In the genomic region with DNA sequence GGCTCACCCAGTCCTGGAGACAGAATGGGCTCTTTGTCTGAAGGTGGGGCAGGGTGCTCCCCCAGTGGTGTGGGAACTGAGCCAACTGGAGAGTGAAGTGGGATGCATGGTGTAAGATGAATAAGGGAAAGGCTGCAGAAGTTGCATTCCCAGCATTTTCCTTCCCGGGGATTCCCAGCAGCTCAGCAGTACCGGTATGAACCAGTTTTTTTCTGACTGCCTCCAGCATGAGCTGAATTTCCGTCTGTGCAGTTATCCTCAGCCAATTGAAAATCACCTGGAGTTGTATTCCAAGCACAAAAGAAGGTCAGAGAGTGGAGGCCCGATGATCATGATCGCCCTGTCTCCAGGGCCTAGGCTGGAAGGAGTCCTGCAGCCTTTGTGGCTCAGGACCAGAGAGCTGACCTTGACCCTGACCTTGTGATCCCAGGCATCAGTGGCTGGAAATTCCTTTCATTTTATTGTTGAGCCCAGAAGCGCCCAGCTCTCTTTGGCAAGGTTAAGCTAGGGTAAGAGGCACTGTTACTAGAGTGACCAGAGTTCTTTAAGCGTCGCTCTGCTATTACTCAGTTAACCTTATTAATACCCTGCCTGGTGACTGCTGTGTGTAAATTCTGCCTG, we compare ENCODE assay signal across 8 cellular contexts. TPM values are rescaled to one million over a fixed set of nuclear protein-coding genes. Genes with fewer than 3 reads are reported as not detected.
DNase-seq lines count a peak whose midpoint lies in the region; ATAC-seq, FAIRE-seq and TF ChIP-seq lines count a peak whose summit lies in the region.

No MANE protein-coding gene starts in this region.

- peak overlapping the region; percentile 68 to 97 (median 87) for H3K27ac ChIP-seq in BLaER1 treated with 17β-estradiol and CSF1 and Interleukin-3, amounts not matched to agents 10 nM and 100 nM
- peak overlapping the region; percentile 87 for H3K27ac ChIP-seq in HUES48 (ENCODE audit: low read depth, low read length)
- peak overlapping the region; percentile 86 for H3K27ac ChIP-seq in cardiac muscle cell

- H3K36me3 ChIP-seq in BLaER1 treated with 17β-estradiol and CSF1 and Interleukin-3, amounts not matched to agents 10 nM and 100 nM, result peaks cover 4 to 47% (median 20%) of the 10 kb centered on the region in 11 experiments; a peak in 17 of 22 replicates
- H3K36me3 ChIP-seq in HUES48 (ENCODE audit: control insufficient read depth, insufficient read depth, low read length) (no peaks in the 10 kb centered on the region), cardiac muscle cell (no peaks in the 10 kb centered on the region)

- peaks cover 28 to 86% (median 57%) of the 10 kb centered on the region in 10 experiments for H3K4me1 ChIP-seq in BLaER1 treated with 17β-estradiol and CSF1 and Interleukin-3, amounts not matched to agents 10 nM and 100 nM
- H3K4me1 ChIP-seq in HUES48 (ENCODE audit: control insufficient read depth, insufficient read depth, low read length) (peaks cover 33% of the 10 kb centered on the region), cardiac muscle cell (ENCODE audit: low read depth) (peaks cover 32% of the 10 kb centered on the region)

- H3K4me3 ChIP-seq in BLaER1 treated with 17β-estradiol and CSF1 and Interleukin-3, amounts not matched to agents 10 nM and 100 nM, result peak overlapping the region in 4 of 10 experiments; percentile 0 to 35 (median 12); a peak in 1 of 20 replicates
- H3K4me3 ChIP-seq in HUES48 (ENCODE audit: low read depth, low read length), result no peak overlapping the region
- no peak overlapping the region for H3K4me3 ChIP-seq in cardiac muscle cell

- peak overlapping the region; percentile 39 to 81 (median 55); a peak in 16 of 22 replicates for H3K9ac ChIP-seq in BLaER1 treated with 17β-estradiol and CSF1 and Interleukin-3, amounts not matched to agents 10 nM and 100 nM
- H3K9ac ChIP-seq in HUES48 (ENCODE audit: low read depth, low read length), result peak overlapping the region; percentile 43

- H3K36me3 Mint-ChIP-seq in activated naive CD4-positive, alpha-beta T cell treated with anti-CD3 and anti-CD28 coated beads, Interleukin-2, amount 50 U/mL, for 72 hours, result peaks cover 0 to 29% of the 10 kb centered on the region in 2 donors

- no peak for TF ChIP-seq POLR2A in GM12891 (IDR thresholded peaks at IDR 0.05; ENCODE audit: low read depth, low read length)

- no peak for TF ChIP-seq CTCF in cardiac muscle cell (IDR thresholded peaks at IDR 0.05; ENCODE audit: low read depth, low read length)

- H3K27ac Mint-ChIP-seq in activated naive CD4-positive, alpha-beta T cell treated with anti-CD3 and anti-CD28 coated beads, Interleukin-2, amount 50 U/mL, for 72 hours, result peak overlapping the region; percentile 97 to 100

- H4K20me1 ChIP-seq in BLaER1 treated with 17β-estradiol and CSF1 and Interleukin-3, amounts not matched to agents 10 nM and 100 nM, result peaks cover 0 to 5% (median 0%) of the 10 kb centered on the region in 11 experiments; a peak in 1 of 22 replicates

- no peak for FAIRE-seq in GM12891 (lab: Jason Lieb, UNC)

- peak overlapping the region; percentile 75 to 97 (median 93) for H3K4me2 ChIP-seq in BLaER1 treated with 17β-estradiol and CSF1 and Interleukin-3, amounts not matched to agents 10 nM and 100 nM

- no peak for ATAC-seq in activated naive CD4-positive, alpha-beta T cell treated with anti-CD3 and anti-CD28 coated beads, Interleukin-2, amount 50 U/mL, for 72 hours
- ATAC-seq in HG02884 (IDR thresholded peaks at IDR 0.05; ENCODE audit: unreplicated experiment) (no peak), HG03025 (IDR thresholded peaks at IDR 0.05; ENCODE audit: low FRiP score, unreplicated experiment) (no peak)

- no peak for DNase-seq in activated naive CD4-positive, alpha-beta T cell treated with anti-CD3 and anti-CD28 coated beads, Interleukin-2, amount 50 U/mL, for 72 hours (ENCODE audit: low spot score in 2 of 2)
- DNase-seq in cardiac muscle cell (ENCODE audit: low read depth in 1 of 2, low spot score in 1 of 2), result peak; percentile 77 to 88
- DNase-seq in pons (ENCODE audit: low spot score), result peak; percentile 45
- no peak for DNase-seq in GM12891 (ENCODE audit: insufficient read length, low spot score)

- no peaks in the 10 kb centered on the region for H3K9me3 Mint-ChIP-seq in activated naive CD4-positive, alpha-beta T cell treated with anti-CD3 and anti-CD28 coated beads, Interleukin-2, amount 50 U/mL, for 72 hours

- no peaks in the 10 kb centered on the region for H3K9me3 ChIP-seq in BLaER1 treated with 17β-estradiol and CSF1 and Interleukin-3, amounts not matched to agents 10 nM and 100 nM (replicated peaks in 1 of 11)
- no peaks in the 10 kb centered on the region for H3K9me3 ChIP-seq in HUES48 (ENCODE audit: control insufficient read depth, insufficient read depth, low read length)
- no peaks in the 10 kb centered on the region for H3K9me3 ChIP-seq in cardiac muscle cell (ENCODE audit: low read depth)

- no peaks in the 10 kb centered on the region for H3K27me3 ChIP-seq in BLaER1 treated with 17β-estradiol and CSF1 and Interleukin-3, amounts not matched to agents 10 nM and 100 nM
- H3K27me3 ChIP-seq in HUES48 (ENCODE audit: control insufficient read depth, insufficient read depth, low read length), result no peaks in the 10 kb centered on the region
- H3K27me3 ChIP-seq in cardiac muscle cell, result no peaks in the 10 kb centered on the region

TF ChIP-seq in GM12891, 5 proteins besides CTCF, POLR2A, EP300 and RAD21:
- no peak for TF ChIP-seq POLR2AphosphoS5 (IDR thresholded peaks at IDR 0.05; ENCODE audit: low read depth, low read length)
- no peak for TF ChIP-seq PAX5 (IDR thresholded peaks at IDR 0.05; ENCODE audit: insufficient read depth, low read length, severe bottlenecking)
- no peak for TF ChIP-seq SPI1 (IDR thresholded peaks at IDR 0.05; ENCODE audit: low read depth, low read length)
- no peak for TF ChIP-seq POU2F2 (IDR thresholded peaks at IDR 0.05; ENCODE audit: low read depth, low read length)
- TF ChIP-seq TAF1 (IDR thresholded peaks at IDR 0.05; ENCODE audit: low read depth, low read length), result no peak

RNA-seq across cellular contexts. Expression of a gene that starts 33.4 kb away (rescaled TPM):
- 100 to 1,000 TPM in 1 of 2 donors, 10 to 100 TPM in 1; 53.2 to 106 TPM for total RNA-seq in activated naive CD4-positive, alpha-beta T cell treated with anti-CD3 and anti-CD28 coated beads, Interleukin-2, amount 50 U/mL, for 72 hours
- total RNA-seq in cardiac muscle cell, result 110 and 111 TPM in 2 replicates
- 71.9 and 80.0 TPM in 2 replicates for polyA plus RNA-seq in cardiac muscle cell
- polyA plus RNA-seq in GM12891 (2012; ENCODE audit: low read depth, missing spikeins), result 42.5 TPM

RNA-seq across cellular contexts. Expression of a gene that starts 57.8 kb away (rescaled TPM):
- total RNA-seq in activated naive CD4-positive, alpha-beta T cell treated with anti-CD3 and anti-CD28 coated beads, Interleukin-2, amount 50 U/mL, for 72 hours, result 100 to 1,000 TPM in 1 of 2 donors, 10 to 100 TPM in 1; 67.1 to 114 TPM
- total RNA-seq in cardiac muscle cell, result 318 and 319 TPM in 2 replicates
- 124 and 144 TPM in 2 replicates for polyA plus RNA-seq in cardiac muscle cell
- 32.4 TPM for polyA plus RNA-seq in GM12891 (2012; ENCODE audit: low read depth, missing spikeins)

Comparison
In these comparisons a context has a peak if more than half of its experiments do, and no peak if none do; other contexts are left out.
1. DNase-seq: peak in cardiac muscle cell (2 of 2) and pons (single experiment); none in activated naive CD4-positive, alpha-beta T cell treated with anti-CD3 and anti-CD28 coated beads, Interleukin-2, amount 50 U/mL, for 72 hours (0 of 2) and GM12891 (single experiment).
2. Peak in every context shown above with its lines, with median percentiles within 50 percentile points of each other: H3K27ac ChIP-seq.